ENCODE assay signal across 20 cellular contexts in the genomic region with DNA sequence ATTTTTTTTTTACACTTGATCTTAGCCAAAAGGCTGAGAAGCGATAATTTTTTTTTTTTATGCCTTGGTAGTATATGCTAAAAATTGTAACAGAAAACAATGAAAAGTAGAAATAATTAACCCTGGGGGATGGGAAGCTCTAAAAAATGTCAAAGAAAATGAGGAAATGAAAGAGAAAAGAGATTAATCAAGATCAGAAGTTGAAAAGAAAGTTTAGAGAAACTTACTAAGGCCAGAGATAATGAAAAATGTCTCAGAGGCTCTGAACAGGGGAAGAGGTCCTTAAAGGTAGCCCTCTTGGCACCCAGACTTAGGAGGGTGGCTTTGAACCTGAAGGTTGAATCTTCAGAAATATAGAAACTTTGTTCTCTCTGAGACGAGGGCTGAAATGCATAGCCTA. TPM values are rescaled to one million over a fixed set of nuclear protein-coding genes. Genes with fewer than 3 reads are reported as not detected.
DNase-seq lines count a peak whose midpoint lies in the region; ATAC-seq, FAIRE-seq and TF ChIP-seq lines count a peak whose summit lies in the region.
"Had no signal": no experiment of that assay in that cellular context is flagged by ENCODE, and none has a peak within 500 bp of the region (broad histone marks: within the 10 kb centered on the region; RNA-seq: fewer than 3 reads in every experiment).

No MANE protein-coding gene starts in this region.

- TF ChIP-seq RAD21 in GM12878 (IDR thresholded peaks at IDR 0.05; ENCODE audit: insufficient read depth, low read depth, low read length): no peak

- H3K4me1 ChIP-seq in GM12878 (ENCODE audit: control insufficient read depth, insufficient read depth, low read length): no peaks in the 10 kb centered on the region
- no peaks in the 10 kb centered on the region for H3K4me1 ChIP-seq in heart right ventricle
- H3K4me1 ChIP-seq: Peyer's patch had no signal

- H3K9ac ChIP-seq in GM12878 (ENCODE audit: control insufficient read depth, insufficient read depth, low read length): no peak overlapping the region

- no peak for TF ChIP-seq POLR2A in GM12878 (IDR thresholded peaks at IDR 0.05; ENCODE audit: low read depth, low read length)

- RAD21 ChIA-PET in GM12878 (lab: Charles Lee; ENCODE audit: unreplicated experiment): interaction anchor here (1.0 to 2.0 kb wide), 5 partner anchors 37 to 76 kb away, joined by 3 to 6 read pairs (median 4); a partner anchor contains a TSS

- no peak for ATAC-seq in CD4-positive, alpha-beta T cell (ENCODE audit: poor library complexity)
- ATAC-seq in GM12878 (peak; percentile 75), heart right ventricle (no peak)
- ATAC-seq: HCT116, K562 had no signal

- POLR2A ChIA-PET in CD4-positive, alpha-beta T cell (lab: Charles Lee): interaction anchor here (1.4 to 1.6 kb wide), 2 partner anchors 13 to 15 kb away, joined by 4 read pairs; no protein-coding TSS in a partner anchor
- POLR2A ChIA-PET in GM12878 (lab: Charles Lee): interaction anchor here (0.7 kb wide), 1 partner anchor 681 kb away, joined by 3 read pairs; no protein-coding TSS in a partner anchor
- POLR2A ChIA-PET in activated CD4-positive, alpha-beta memory T cell treated with anti-CD3 and anti-CD28 coated beads, Interleukin-2, amount 10 ng/mL, durations not matched to agents 7 days and 5 days (lab: Charles Lee): interaction anchor here (1.5 to 1.7 kb wide), 2 partner anchors 14 to 23 kb away, joined by 3 to 4 read pairs; no protein-coding TSS in a partner anchor

- FAIRE-seq in GM18507 (lab: Jason Lieb, UNC) (peak; percentile 63), GM12878 (lab: Jason Lieb, UNC) (no peak)
- FAIRE-seq: K562 had no signal

- H3K4me3 Mint-ChIP-seq in CD4-positive, alpha-beta T cell: no peak overlapping the region
- H3K4me3 Mint-ChIP-seq in activated CD4-positive, alpha-beta memory T cell treated with anti-CD3 and anti-CD28 coated beads, Interleukin-2, amount 10 ng/mL, durations not matched to agents 7 days and 5 days: no peak overlapping the region

- H3K27ac Mint-ChIP-seq in CD4-positive, alpha-beta T cell: peak overlapping the region; percentile 7
- H3K27ac Mint-ChIP-seq in activated CD4-positive, alpha-beta memory T cell treated with anti-CD3 and anti-CD28 coated beads, Interleukin-2, amount 10 ng/mL, durations not matched to agents 7 days and 5 days: no peak overlapping the region

- no peaks in the 10 kb centered on the region for H3K9me3 ChIP-seq in CD4-positive, alpha-beta T cell (ENCODE audit: control insufficient read depth, low read length)
- H3K9me3 ChIP-seq in GM12878 (replicated peaks; ENCODE audit: control insufficient read depth, insufficient read depth, low read length): no peaks in the 10 kb centered on the region
- no peaks in the 10 kb centered on the region for H3K9me3 ChIP-seq in heart right ventricle
- H3K9me3 ChIP-seq: Peyer's patch, SJSA1 had no signal

- no peak for TF ChIP-seq CTCF in CD4-positive, alpha-beta T cell (IDR thresholded peaks at IDR 0.05)
- TF ChIP-seq CTCF in GM12878 (IDR thresholded peaks at IDR 0.05 in 2 of 3, conservative IDR thresholded peaks at IDR 0.05 in 1 of 3; ENCODE audit: control insufficient read depth in 2 of 3, extremely low read depth in 1 of 3, insufficient read depth in 1 of 3, low read depth in 3 of 3, low read length in 3 of 3) (no peak), heart right ventricle (IDR thresholded peaks at IDR 0.05) (no peak)

- H3K36me3 ChIP-seq in GM12878 (ENCODE audit: control insufficient read depth in 2 of 2, insufficient read depth in 2 of 2, low read length in 1 of 2) (no peaks in the 10 kb centered on the region), heart right ventricle (no peaks in the 10 kb centered on the region)
- H3K36me3 ChIP-seq: Peyer's patch, SJSA1 had no signal

- CTCF ChIA-PET in CD4-positive, alpha-beta T cell (lab: Charles Lee): interaction anchor here (1.3 kb wide), 1 partner anchor 38 kb away, joined by 3 read pairs; no protein-coding TSS in a partner anchor
- CTCF ChIA-PET in GM12878 (lab: Yijun Ruan, JAX): interaction anchor here (0.8 to 1.5 kb wide), 8 partner anchors 13 to 114 kb away, joined by 3 to 5 read pairs (median 4); no protein-coding TSS in a partner anchor
- CTCF ChIA-PET in activated CD4-positive, alpha-beta memory T cell treated with anti-CD3 and anti-CD28 coated beads, Interleukin-2, amount 10 ng/mL, durations not matched to agents 7 days and 5 days (lab: Charles Lee): interaction anchor here (1.9 kb wide), 1 partner anchor 15 kb away, joined by 6 read pairs; no protein-coding TSS in a partner anchor

- H3K9me3 Mint-ChIP-seq in CD4-positive, alpha-beta T cell: no peaks in the 10 kb centered on the region
- H3K9me3 Mint-ChIP-seq in activated CD4-positive, alpha-beta memory T cell treated with anti-CD3 and anti-CD28 coated beads, Interleukin-2, amount 10 ng/mL, durations not matched to agents 7 days and 5 days: peaks cover under 1% of the 10 kb centered on the region

- no peak overlapping the region for H3K4me2 ChIP-seq in GM12878 (ENCODE audit: control insufficient read depth, insufficient read depth)

- H4K20me1 ChIP-seq in GM12878 (ENCODE audit: control insufficient read depth, insufficient read depth): no peaks in the 10 kb centered on the region

- no peak overlapping the region; the same call in 1 of the 2 replicates for H3K4me3 ChIP-seq in GM12878
- H3K4me3 ChIP-seq in heart right ventricle: no peak overlapping the region
- H3K4me3 ChIP-seq: K562, Peyer's patch, SJSA1 had no signal

- SMC1A ChIA-PET in GM12878 (lab: Charles Lee; ENCODE audit: uncharacterized antibody, unreplicated experiment): interaction anchor here (0.7 to 2.1 kb wide), 7 partner anchors 9 to 306 kb away, joined by 3 to 8 read pairs (median 4); no protein-coding TSS in a partner anchor

- H3K27me3 ChIP-seq in CD4-positive, alpha-beta T cell (ENCODE audit: control insufficient read depth, insufficient read depth, low read length): no peaks in the 10 kb centered on the region
- H3K27me3 ChIP-seq in GM12878 (replicated peaks in 1 of 2; ENCODE audit: control insufficient read depth in 2 of 2, insufficient read depth in 2 of 2, low read length in 1 of 2): 0 out of 4 replicates have a peak, but pooled peaks cover 0 to 4% of the 10 kb centered on the region in 2 experiments
- H3K27me3 ChIP-seq in heart right ventricle: peaks cover 0 to 29% (median 4%) of the 10 kb centered on the region in 7 donors
- H3K27me3 ChIP-seq: Peyer's patch, SJSA1 had no signal

- H2AFZ ChIP-seq in GM12878 (ENCODE audit: control insufficient read depth, low read depth, low read length): no peak overlapping the region

- WGBS in GM12878 (ENCODE audit: insufficient coverage, insufficient replicate concordance, low lambda C conversion rate, missing lambda C conversion rate): 83% methylated on average over 2 of the region's 2 CpGs
- WGBS in heart right ventricle, 2 donors: 92 to 93% methylated on average over 2 of the region's 2 CpGs

- no peak for DNase-seq in CD4-positive, alpha-beta T cell
- no peak for DNase-seq in GM18507 (ENCODE audit: extremely low spot score, insufficient read length, low read depth)
- peak; percentile 24 for DNase-seq in NOMO-1 treated with dmso at 0.1 percent for 144 hours (lab: John Stamatoyannopoulos, UW; ENCODE audit: unreplicated experiment)
- DNase-seq in GM12878 (ENCODE audit: low read depth, low spot score): no peak
- no peak for DNase-seq in heart right ventricle
- no peak for DNase-seq in inferior parietal cortex (ENCODE audit: extremely low spot score)
- DNase-seq in activated CD4-positive, alpha-beta memory T cell treated with anti-CD3 and anti-CD28 coated beads, Interleukin-2, amount 10 ng/mL, durations not matched to agents 7 days and 5 days: no peak
- DNase-seq: C1 segment of cervical spinal cord, DMS 273 treated with DMSO at 0.1 percent for 48 hours, DND-41, NCI-H1417 treated with DMSO at 0.1 percent for 48 hours, NCI-H187 treated with DMSO at 0.1 percent for 48 hours, NCI-H2227 treated with DMSO at 0.1 percent for 48 hours, NCI-H510A treated with DMSO at 0.1 percent for 48 hours, NCI-H774, Peyer's patch had no signal

- H3K79me2 ChIP-seq in GM12878 (ENCODE audit: control insufficient read depth, insufficient read depth, low read length): no peaks in the 10 kb centered on the region

- H3K27me3 Mint-ChIP-seq in CD4-positive, alpha-beta T cell: no peaks in the 10 kb centered on the region
- no peaks in the 10 kb centered on the region for H3K27me3 Mint-ChIP-seq in activated CD4-positive, alpha-beta memory T cell treated with anti-CD3 and anti-CD28 coated beads, Interleukin-2, amount 10 ng/mL, durations not matched to agents 7 days and 5 days

- TF ChIP-seq EP300 in GM12878 (IDR thresholded peaks at IDR 0.05; ENCODE audit: borderline replicate concordance in 1 of 2, control insufficient read depth in 1 of 2, low read depth in 2 of 2, low read length in 2 of 2): no peak; a peak in 1 of 4 replicates

- intact Hi-C loops in CD4-positive, alpha-beta T cell (cut with DNase I, micrococcal nuclease): no loop called here
- intact Hi-C loops in GM12878 (cut with micrococcal nuclease; ENCODE audit: unreplicated experiment) (no loop called here), heart right ventricle (cut with DNase I) (no loop called here)

- BruUV-seq in GM12878 (replicated peaks; lab: Mats Ljungman, UMichigan): no TSS peak

- peaks cover 15% of the 10 kb centered on the region for H3K4me1 Mint-ChIP-seq in CD4-positive, alpha-beta T cell (ENCODE audit: low read depth)
- H3K4me1 Mint-ChIP-seq in activated CD4-positive, alpha-beta memory T cell treated with anti-CD3 and anti-CD28 coated beads, Interleukin-2, amount 10 ng/mL, durations not matched to agents 7 days and 5 days: peaks cover 21% of the 10 kb centered on the region

- no peak overlapping the region for H3K27ac ChIP-seq in CD4-positive, alpha-beta T cell (ENCODE audit: low read depth, low read length)
- H3K27ac ChIP-seq in GM12878 (ENCODE audit: control insufficient read depth, insufficient read depth) (no peak overlapping the region), heart right ventricle (no peak overlapping the region)
- H3K27ac ChIP-seq: Peyer's patch, SJSA1 had no signal

- in situ Hi-C loops in GM12878 (cut with MboI): no loop called here

- H3K36me3 Mint-ChIP-seq in CD4-positive, alpha-beta T cell (ENCODE audit: low read depth): peaks cover 89% of the 10 kb centered on the region
- peaks cover 80% of the 10 kb centered on the region for H3K36me3 Mint-ChIP-seq in activated CD4-positive, alpha-beta memory T cell treated with anti-CD3 and anti-CD28 coated beads, Interleukin-2, amount 10 ng/mL, durations not matched to agents 7 days and 5 days (ENCODE audit: low read depth)

RNA-seq across cellular contexts. Expression of a gene that starts 20.7 kb away (rescaled TPM):
- 10 to 100 TPM; 28.6 to 29.3 TPM for total RNA-seq in CD4-positive, alpha-beta T cell
- total RNA-seq in GM12878 (2013; cell fraction: nucleolus; rRNA removed): 1.5 and 1.6 TPM in 2 replicates
- 1.3 and 1.4 TPM in 2 replicates for total RNA-seq in GM12878 (2014; rRNA removed)
- 1.2 and 1.4 TPM in 2 replicates for total RNA-seq in GM12878 (2014; rRNA removed; fragmentation: Illumina TruSeq; extraction: Trizol)
- total RNA-seq in GM12878 (2021): 1.1 and 1.8 TPM in 2 replicates
- 0.28 TPM for polyA plus RNA-seq in GM12878 (2011; ENCODE audit: low read depth)
- 2.7 and 3.0 TPM in 2 replicates for polyA plus RNA-seq in GM12878 (2011; rRNA removed)
- polyA plus RNA-seq in GM12878 (2011; cell fraction: cytosol; rRNA removed): 1.1 TPM in 2 replicates
- polyA plus RNA-seq in GM12878 (2011; cell fraction: nucleus; rRNA removed): 5.4 and 5.9 TPM in 2 replicates
- polyA plus RNA-seq in GM12878 (2012): 0.24 and 0.31 TPM in 2 replicates
- 0.87 and 1.00 TPM in 2 replicates for polyA plus RNA-seq in GM12878 (2014; fragmentation: Illumina TruSeq; extraction: Trizol)
- under 1 TPM; 0.26 to 0.31 TPM for polyA plus RNA-seq in GM12878 (2014; fragmentation: Nextera tagmentation; extraction: Ambion mirVana)
- polyA plus RNA-seq in GM12878 (2014; rRNA removed): 0.58 TPM in 2 replicates
- polyA plus RNA-seq in GM12878 (2016; fragmentation: Nextera tagmentation; extraction: Ambion mirVana): under 1 TPM; 0.48 to 0.72 TPM
- 4.5 and 6.5 TPM in 2 replicates for polyA minus RNA-seq in GM12878 (2011; rRNA and poly(A)+ RNA removed)
- polyA minus RNA-seq in GM12878 (2011; cell fraction: cytosol; rRNA and poly(A)+ RNA removed): 1.1 and 1.5 TPM in 2 replicates
- polyA minus RNA-seq in GM12878 (2011; cell fraction: nucleus; rRNA and poly(A)+ RNA removed): 4.7 and 11.0 TPM in 2 replicates
- 10 to 100 TPM in 2 of 10 donors, 1 to 10 TPM in 7, under 1 TPM in 1; 0.96 to 19.7 (median 3.2) TPM for total RNA-seq in heart right ventricle
- 1 to 10 TPM; 2.4 to 3.6 TPM for polyA plus RNA-seq in heart right ventricle
- total RNA-seq in activated CD4-positive, alpha-beta memory T cell treated with anti-CD3 and anti-CD28 coated beads, Interleukin-2, amount 10 ng/mL, durations not matched to agents 7 days and 5 days: 10 to 100 TPM; 12.1 to 13.2 TPM
- total RNA-seq: G401 had no signal

RNA-seq across cellular contexts. Expression of a gene that starts 58.6 kb away (rescaled TPM):
- total RNA-seq in CD4-positive, alpha-beta T cell: under 1 TPM in 1 of 2 experiments, not detected in 1; 0.11 TPM
- not detected in 2 replicates for total RNA-seq in GM12878 (2013; cell fraction: nucleolus; rRNA removed)
- total RNA-seq in GM12878 (2014; rRNA removed): 0.06 and 0.22 TPM in 2 replicates
- 0.04 and 0.18 TPM in 2 replicates for total RNA-seq in GM12878 (2014; rRNA removed; fragmentation: Illumina TruSeq; extraction: Trizol)
- 0.08 and 0.32 TPM in 2 replicates for total RNA-seq in GM12878 (2021)
- not detected for polyA plus RNA-seq in GM12878 (2011; ENCODE audit: low read depth)
- 0.12 and 0.16 TPM in 2 replicates for polyA plus RNA-seq in GM12878 (2011; rRNA removed)
- polyA plus RNA-seq in GM12878 (2011; cell fraction: cytosol; rRNA removed): 0.07 and 0.10 TPM in 2 replicates
- polyA plus RNA-seq in GM12878 (2011; cell fraction: nucleus; rRNA removed): 0.09 and 0.13 TPM in 2 replicates
- polyA plus RNA-seq in GM12878 (2012): 0.04 TPM in 1 of 2 replicates, not detected in the other
- polyA plus RNA-seq in GM12878 (2014; fragmentation: Illumina TruSeq; extraction: Trizol): 0.11 and 0.12 TPM in 2 replicates
- under 1 TPM in 1 of 2 experiments, not detected in 1; 0.02 TPM for polyA plus RNA-seq in GM12878 (2014; fragmentation: Nextera tagmentation; extraction: Ambion mirVana)
- 0.06 and 0.24 TPM in 2 replicates for polyA plus RNA-seq in GM12878 (2014; rRNA removed)
- polyA plus RNA-seq in GM12878 (2016; fragmentation: Nextera tagmentation; extraction: Ambion mirVana): not detected
- 0.10 TPM in 1 of 2 replicates, not detected in the other for polyA minus RNA-seq in GM12878 (2011; rRNA and poly(A)+ RNA removed)
- not detected in 2 replicates for polyA minus RNA-seq in GM12878 (2011; cell fraction: cytosol; rRNA and poly(A)+ RNA removed)
- polyA minus RNA-seq in GM12878 (2011; cell fraction: nucleus; rRNA and poly(A)+ RNA removed): not detected in 2 replicates
- total RNA-seq in heart right ventricle: under 1 TPM in 1 of 10 donors, not detected in 9; 0.83 TPM
- not detected for polyA plus RNA-seq in heart right ventricle
- 10 to 100 TPM; 36.6 to 38.7 TPM for total RNA-seq in activated CD4-positive, alpha-beta memory T cell treated with anti-CD3 and anti-CD28 coated beads, Interleukin-2, amount 10 ng/mL, durations not matched to agents 7 days and 5 days
- total RNA-seq: G401, Peyer's patch, SJSA1 had no signal
- polyA plus RNA-seq: K562 had no signal

Comparison
In these comparisons a context has a peak if more than half of its experiments do, and no peak if none do; other contexts are left out.
1. RNA of a gene that starts 58.6 kb away (total RNA-seq): 36.6 to 38.7 TPM in activated CD4-positive, alpha-beta memory T cell treated with anti-CD3 and anti-CD28 coated beads, Interleukin-2, amount 10 ng/mL, durations not matched to agents 7 days and 5 days; 0.11 TPM in CD4-positive, alpha-beta T cell, 0.04 to 0.32 TPM in GM12878 and 0.83 TPM in heart right ventricle; every median in the first group is over 10 times any median in the second.